ENCODE assay signal across 21 cellular contexts in the genomic region with DNA sequence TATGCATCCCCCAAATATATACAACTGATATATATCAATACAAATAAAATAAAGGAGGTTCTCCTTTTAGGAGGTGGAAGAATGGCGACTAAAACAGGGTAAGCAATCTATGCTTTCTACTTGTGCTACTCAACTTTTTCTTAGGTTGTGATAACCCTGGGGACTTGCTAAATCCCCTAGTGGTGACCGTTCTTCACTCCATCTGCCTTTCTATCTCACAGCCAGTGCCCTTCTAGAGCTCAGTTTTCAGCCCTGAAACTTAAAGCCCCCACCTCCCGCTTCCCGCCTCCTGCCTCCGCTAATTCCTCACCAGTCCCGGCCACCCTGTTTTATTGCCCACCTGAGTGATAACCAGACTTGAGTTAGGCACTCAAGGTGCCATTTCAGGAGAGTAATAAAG. TPM values are rescaled to one million over a fixed set of nuclear protein-coding genes. Genes with fewer than 3 reads are reported as not detected.
A peak's percentile ranks its signal among the peaks of the same experiment; 100 is the strongest.
DNase-seq lines count a peak whose midpoint lies in the region; ATAC-seq, FAIRE-seq and TF ChIP-seq lines count a peak whose summit lies in the region.
"Had no signal": no experiment of that assay in that cellular context is flagged by ENCODE, and none has a peak within 500 bp of the region (broad histone marks: within the 10 kb centered on the region; RNA-seq: fewer than 3 reads in every experiment).

No MANE protein-coding gene starts in this region.

- DNase-seq in A549 (ENCODE audit: low read depth in 1 of 2, low spot score in 1 of 2) (no peak), ELR (ENCODE audit: low read depth) (peak; percentile 22), Panc1 (ENCODE audit: low read depth, low spot score) (no peak), iPS-NIHi11 (ENCODE audit: low spot score) (peak; percentile 19), Peyer's patch (no peak), cerebellar cortex (ENCODE audit: low spot score) (no peak)
- no peak for DNase-seq in effector memory CD8-positive, alpha-beta T cell
- DNase-seq: activated CD4-positive, alpha-beta T cell treated with anti-CD3 and anti-CD28 coated beads for 1 hour; CD8-positive, alpha-beta memory T cell; NCI-H345; NK-92 treated with Interleukin-12 subunit alpha and Interleukin-12 subunit beta, amount 100 ng/mL, for 24 hours had no signal

- no peaks in the 10 kb centered on the region for H3K9me3 Mint-ChIP-seq in effector memory CD8-positive, alpha-beta T cell
- H3K9me3 Mint-ChIP-seq: activated naive CD4-positive, alpha-beta T cell treated with anti-CD3 and anti-CD28 coated beads, Interleukin-2, amount 50 U/mL, for 72 hours; CD8-positive, alpha-beta memory T cell had no signal

- in situ Hi-C loops in Panc1 (cut with HindIII; ENCODE audit: low pct_unique_long_range_greater_than_20kb, low sequenced_read_pairs): no loop called here

- H3K27ac ChIP-seq in A549 (no peak overlapping the region), Panc1 (ENCODE audit: low read length) (no peak overlapping the region), Peyer's patch (no peak overlapping the region)
- H3K27ac ChIP-seq: hepatocyte, SK-N-MC, thyroid gland had no signal

- H3K27me3 ChIP-seq in Panc1 (ENCODE audit: control insufficient read depth, insufficient read depth, low read length): peaks cover 6% of the 10 kb centered on the region; the same call in 1 of the 2 replicates
- H3K27me3 ChIP-seq in Peyer's patch: no peaks in the 10 kb centered on the region
- H3K27me3 ChIP-seq: thyroid gland had no signal

- H3K4me3 Mint-ChIP-seq in effector memory CD8-positive, alpha-beta T cell: peak overlapping the region in 1 of 2 donors; percentile 54
- H3K4me3 Mint-ChIP-seq: mesothelial cell of epicardium had no signal

- no peak for TF ChIP-seq POLR2A in A549 (IDR thresholded peaks at IDR 0.05; ENCODE audit: low read length)
- TF ChIP-seq POLR2A in Peyer's patch (IDR thresholded peaks at IDR 0.05): no peak

- H3K4me1 ChIP-seq in A549 (no peaks in the 10 kb centered on the region), Panc1 (ENCODE audit: control insufficient read depth, insufficient read depth, low read length) (no peaks in the 10 kb centered on the region), Peyer's patch (no peaks in the 10 kb centered on the region)
- H3K4me1 ChIP-seq: thyroid gland had no signal

- H3K9me3 ChIP-seq in A549 (no peaks in the 10 kb centered on the region), Panc1 (ENCODE audit: control insufficient read depth, insufficient read depth, low read depth, low read length) (no peaks in the 10 kb centered on the region), Peyer's patch (no peaks in the 10 kb centered on the region)
- H3K9me3 ChIP-seq: thyroid gland had no signal

- no peak for TF ChIP-seq EP300 in A549 (IDR thresholded peaks at IDR 0.05)

- H3K36me3 ChIP-seq in Panc1 (ENCODE audit: control insufficient read depth, insufficient read depth, low read length): no peaks in the 10 kb centered on the region
- no peaks in the 10 kb centered on the region for H3K36me3 ChIP-seq in Peyer's patch
- H3K36me3 ChIP-seq: thyroid gland had no signal

- peak; percentile 67 to 70; a peak in 5 of 6 replicates for ATAC-seq in A549
- ATAC-seq in Panc1: 0 out of 2 replicates have a peak, but pooled peaks have one; percentile 40
- ATAC-seq in effector memory CD8-positive, alpha-beta T cell (replicated peaks): no peak
- ATAC-seq in HG03442 (IDR thresholded peaks at IDR 0.05; ENCODE audit: unreplicated experiment): no peak

- 66% methylated on average over 6 of the region's 6 CpGs for WGBS in A549 (ENCODE audit: missing lambda C conversion rate)

- intact Hi-C loops in Panc1 (cut with micrococcal nuclease; ENCODE audit: unreplicated experiment): no loop called here

- no peaks in the 10 kb centered on the region for H3K4me1 Mint-ChIP-seq in effector memory CD8-positive, alpha-beta T cell (ENCODE audit: low read depth in 2 of 2)
- H3K4me1 Mint-ChIP-seq: CD8-positive, alpha-beta memory T cell; mesothelial cell of epicardium had no signal

- H3K4me3 ChIP-seq in A549 (no peak overlapping the region), Panc1 (ENCODE audit: low read depth in 2 of 2, low read length in 2 of 2) (no peak overlapping the region; a peak in 1 of 4 replicates), Peyer's patch (no peak overlapping the region)
- H3K4me3 ChIP-seq: hepatocyte, SK-N-MC, thyroid gland had no signal

- H3K27me3 Mint-ChIP-seq in effector memory CD8-positive, alpha-beta T cell: peaks cover 6 to 11% of the 10 kb centered on the region in 2 donors

- POLR2A ChIA-PET in A549 (lab: Yijun Ruan, JAX) (interaction anchor here (0.6 kb wide), 1 partner anchor 29 kb away, joined by 3 read pairs; no protein-coding TSS in a partner anchor), Panc1 (lab: Charles Lee) (no interaction called here)

- BruUV-seq in Panc1 (replicated peaks; lab: Mats Ljungman, UMichigan): no TSS peak

- no peak for TF ChIP-seq CTCF in A549 (IDR thresholded peaks at IDR 0.05)
- no peak for TF ChIP-seq CTCF in Panc1 (IDR thresholded peaks at IDR 0.05)
- TF ChIP-seq CTCF in Peyer's patch (IDR thresholded peaks at IDR 0.05): no peak

- no peaks in the 10 kb centered on the region for H3K36me3 Mint-ChIP-seq in effector memory CD8-positive, alpha-beta T cell (ENCODE audit: insufficient read depth)
- H3K36me3 Mint-ChIP-seq: activated naive CD4-positive, alpha-beta T cell treated with anti-CD3 and anti-CD28 coated beads, Interleukin-2, amount 50 U/mL, for 72 hours; CD8-positive, alpha-beta memory T cell; mesothelial cell of epicardium had no signal

- no peak for FAIRE-seq in A549 (lab: Jason Lieb, UNC)
- FAIRE-seq: endometrium had no signal

- TF ChIP-seq RAD21 in A549 (conservative IDR thresholded peaks at IDR 0.05 in 1 of 2, IDR thresholded peaks at IDR 0.05 in 1 of 2): no peak

- CTCF ChIA-PET in A549 (lab: Yijun Ruan, JAX): interaction anchor here (0.8 to 1.7 kb wide), 12 partner anchors 8 to 83 kb away, joined by 3 to 9 read pairs (median 4); no protein-coding TSS in a partner anchor
- CTCF ChIA-PET in Panc1 (lab: Charles Lee): interaction anchor here (0.8 kb wide), 1 partner anchor 75 kb away, joined by 5 read pairs; no protein-coding TSS in a partner anchor

- H3K4me2 ChIP-seq in A549: peak overlapping the region; percentile 69; the same call in 1 of the 3 replicates

- H3K27ac Mint-ChIP-seq in effector memory CD8-positive, alpha-beta T cell: no peak overlapping the region
- H3K27ac Mint-ChIP-seq: activated naive CD4-positive, alpha-beta T cell treated with anti-CD3 and anti-CD28 coated beads, Interleukin-2, amount 50 U/mL, for 72 hours; mesothelial cell of epicardium had no signal

TF ChIP-seq in A549, 52 proteins besides CTCF, POLR2A, EP300 and RAD21:
- TF ChIP-seq KDM1A (IDR thresholded peaks at IDR 0.05; ENCODE audit: low read depth): no peak
- TF ChIP-seq NFE2L2 (conservative IDR thresholded peaks at IDR 0.05; ENCODE audit: low read length): no peak
- TF ChIP-seq RNF2 (IDR thresholded peaks at IDR 0.05; ENCODE audit: borderline replicate concordance, low read depth): no peak
TF ChIP-seq in A549: peak in this region for 0.

RNA-seq across cellular contexts. Expression of a gene that starts 15.5 kb away (rescaled TPM):
- polyA plus RNA-seq in A549 (2011; rRNA removed) (0.05 TPM in 1 of 2 replicates, not detected in the other), A549 (2017; fragmentation: RNase III; extraction: RNeasy Plus Mini Kit Qiagen cat#74134 plus additional on column Dnase treatment) (0.05 TPM in 1 of 3 replicates, not detected in the others)
- 0.03 TPM in 2 replicates for polyA plus RNA-seq in A549 (2012; cell fraction: cytosol; rRNA removed)
- not detected in 2 replicates for polyA plus RNA-seq in A549 (2012; cell fraction: nucleus; rRNA removed)
- not detected in 2 replicates for polyA minus RNA-seq in A549 (2011; rRNA and poly(A)+ RNA removed)
- total RNA-seq in Panc1 (2021; ENCODE audit: unreplicated experiment) (2.8 TPM), Peyer's patch (not detected)
- 0.39 TPM for polyA plus RNA-seq in Panc1 (2012; ENCODE audit: insufficient read length)
- total RNA-seq: activated naive CD4-positive, alpha-beta T cell treated with anti-CD3 and anti-CD28 coated beads, Interleukin-2, amount 50 U/mL, for 72 hours; CD8-positive, alpha-beta memory T cell; fibroblast of villous mesenchyme; hepatocyte; M059J; mesothelial cell of epicardium; RPMI7951; thyroid gland had no signal
- polyA plus RNA-seq: CD8-positive, alpha-beta memory T cell; hepatocyte had no signal

Comparison
In these comparisons a context has a peak if more than half of its experiments do, and no peak if none do; other contexts are left out.
1. ATAC-seq: peak in A549 (2 of 2) and Panc1 (single experiment); none in effector memory CD8-positive, alpha-beta T cell (single experiment) and HG03442 (single experiment).
2. DNase-seq: peak in ELR (single experiment) and iPS-NIHi11 (single experiment); none in A549 (0 of 2), Panc1 (single experiment), Peyer's patch (0 of 3), cerebellar cortex (single experiment) and effector memory CD8-positive, alpha-beta T cell (0 of 3).